In the genomic region with DNA sequence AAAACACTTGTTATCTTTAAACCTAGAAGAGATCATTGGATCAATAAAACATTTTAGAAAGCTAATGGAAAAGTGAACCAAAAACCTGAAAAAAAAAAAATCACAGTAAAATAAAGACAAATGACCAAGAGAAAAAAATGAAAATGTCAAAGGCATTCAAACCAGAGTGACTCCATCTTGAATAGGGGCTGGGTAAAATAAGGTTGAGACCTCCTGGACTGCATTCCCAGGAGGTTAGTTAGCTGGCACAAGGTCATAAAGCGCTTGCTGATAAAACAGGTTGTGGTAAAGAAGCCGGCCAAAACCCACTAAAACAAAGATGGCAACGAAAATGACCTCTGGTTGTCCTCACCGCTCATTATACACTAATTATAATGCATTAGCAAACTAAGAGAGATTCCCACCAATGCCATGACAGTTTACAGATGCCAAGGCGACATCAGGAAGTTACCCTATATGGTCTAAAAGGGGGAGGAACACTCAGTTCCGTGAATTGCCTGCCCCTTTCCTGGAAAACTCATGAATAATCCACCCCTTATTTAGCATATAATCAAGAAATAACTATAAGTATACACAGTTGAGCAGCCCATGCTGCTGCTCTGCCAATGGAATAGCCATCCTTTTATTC, we compare ENCODE assay signal across 17 cellular contexts.
"Had no signal": no experiment of that assay in that cellular context is flagged by ENCODE, and none has a peak within 500 bp of the region (broad histone marks: within the 10 kb centered on the region; RNA-seq: fewer than 3 reads in every experiment).

No MANE protein-coding gene starts in this region.

- H3K4me1 Mint-ChIP-seq: activated CD4-positive, alpha-beta T cell treated with anti-CD3 and anti-CD28 coated beads, Interleukin-2, amount 10 ng/mL, durations not matched to agents 7 days and 5 days had no signal

- H3K27ac Mint-ChIP-seq: activated CD4-positive, alpha-beta T cell treated with anti-CD3 and anti-CD28 coated beads, Interleukin-2, amount 10 ng/mL, durations not matched to agents 7 days and 5 days had no signal

- H3K27me3 ChIP-seq: breast epithelium, heart left ventricle, thyroid gland had no signal

- H3K4me3 ChIP-seq: breast epithelium, coronary artery, heart left ventricle, left ventricle myocardium inferior, thyroid gland had no signal

- DNase-seq: activated CD4-positive, alpha-beta T cell treated with anti-CD3 and anti-CD28 coated beads, Interleukin-2, amount 10 ng/mL, durations not matched to agents 7 days and 5 days; activated CD4-positive, CD25-positive, alpha-beta regulatory T cell; activated CD8-positive, alpha-beta memory T cell treated with anti-CD3 and anti-CD28 coated beads, Interleukin-2, amount 50 U/mL, for 4 hours; activated naive CD4-positive, alpha-beta T cell treated with anti-CD3 and anti-CD28 coated beads, Interleukin-2, amount 50 U/mL, for 16 hours; activated T-cell treated with anti-CD3 and anti-CD28 coated beads, Interleukin-2, amount 50 U/mL, for 4 hours; aorta; erythroblast; heart left ventricle; left ventricle myocardium inferior; mammary epithelial cell; occipital lobe; posterior cingulate gyrus; stimulated activated naive CD4-positive, alpha-beta T cell; T-helper 9 cell; thyroid gland had no signal

- H3K36me3 ChIP-seq: breast epithelium, heart left ventricle, left ventricle myocardium inferior, thyroid gland had no signal

- H3K4me1 ChIP-seq: breast epithelium, heart left ventricle, left ventricle myocardium inferior, thyroid gland had no signal

- H3K9me3 Mint-ChIP-seq: activated CD4-positive, alpha-beta T cell treated with anti-CD3 and anti-CD28 coated beads, Interleukin-2, amount 10 ng/mL, durations not matched to agents 7 days and 5 days; activated T-cell treated with anti-CD3 and anti-CD28 coated beads, Interleukin-2, amount 50 U/mL, for 4 hours had no signal

- H3K27ac ChIP-seq: breast epithelium, coronary artery, heart left ventricle, left ventricle myocardium inferior, thyroid gland had no signal

- H3K4me3 Mint-ChIP-seq: activated CD4-positive, alpha-beta T cell treated with anti-CD3 and anti-CD28 coated beads, Interleukin-2, amount 10 ng/mL, durations not matched to agents 7 days and 5 days; activated T-cell treated with anti-CD3 and anti-CD28 coated beads, Interleukin-2, amount 50 U/mL, for 4 hours had no signal

- ATAC-seq: activated T-cell treated with anti-CD3 and anti-CD28 coated beads, Interleukin-2, amount 50 U/mL, for 4 hours; heart left ventricle had no signal

- H3K9me3 ChIP-seq: breast epithelium, heart left ventricle, left ventricle myocardium inferior, thyroid gland had no signal
